Comparison of ENCODE assay signal across 1 cellular context in the genomic region with DNA sequence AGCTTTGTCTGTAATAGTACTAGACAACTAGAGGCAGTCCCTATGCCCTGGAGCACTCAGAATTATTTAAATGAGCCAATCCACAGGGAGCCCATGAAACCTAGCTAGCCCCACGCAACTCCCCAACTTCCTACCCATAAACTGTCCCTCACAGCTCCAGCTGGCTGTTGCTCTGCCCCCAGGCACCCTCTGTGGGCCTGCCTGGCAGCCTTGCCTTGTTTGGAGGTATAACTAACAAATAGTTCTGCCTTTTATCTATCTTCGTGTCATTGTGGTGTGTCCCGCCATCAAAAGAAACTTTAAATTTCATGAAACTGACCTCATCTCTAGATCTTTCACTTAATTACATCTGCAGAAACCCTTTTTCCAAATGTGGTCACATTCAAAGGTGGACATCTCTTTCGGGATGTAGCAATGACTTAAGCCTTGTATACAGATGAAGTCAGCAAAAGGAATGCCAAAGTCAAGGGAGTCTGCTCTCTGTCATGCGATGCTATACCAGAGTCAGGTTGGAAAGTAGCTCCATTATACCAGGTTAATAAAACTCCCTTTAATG.
TF ChIP-seq lines count a peak whose summit lies in the region.

No MANE protein-coding gene starts in this region.

TF ChIP-seq in H1, 55 proteins besides CTCF, POLR2A, EP300 and RAD21:
- TF ChIP-seq CBX8 (IDR thresholded peaks at IDR 0.05; ENCODE audit: borderline replicate concordance, low read depth, low read length) (no peak), NRF1 (IDR thresholded peaks at IDR 0.05; ENCODE audit: low read depth, low read length) (no peak), BRCA1 (IDR thresholded peaks at IDR 0.05; ENCODE audit: low read depth, low read length) (no peak), TCF12 (IDR thresholded peaks at IDR 0.05; ENCODE audit: low read depth, low read length) (no peak), PHF8 (conservative IDR thresholded peaks at IDR 0.05; ENCODE audit: low read depth, low read length) (no peak), SIRT6 (IDR thresholded peaks at IDR 0.05; ENCODE audit: low read length) (no peak), POU5F1 (IDR thresholded peaks at IDR 0.05; ENCODE audit: low read depth, low read length) (no peak), BACH1 (IDR thresholded peaks at IDR 0.05; ENCODE audit: low read length) (no peak), CBX5 (IDR thresholded peaks at IDR 0.05; ENCODE audit: low read depth, low read length) (no peak), SIN3A (conservative IDR thresholded peaks at IDR 0.05 in 1 of 2, IDR thresholded peaks at IDR 0.05 in 1 of 2; ENCODE audit: low read depth in 1 of 2, low read length in 2 of 2) (no peak), SAP30 (IDR thresholded peaks at IDR 0.05; ENCODE audit: insufficient read depth, insufficient replicate concordance, low read length) (no peak), GABPA (IDR thresholded peaks at IDR 0.05; ENCODE audit: borderline replicate concordance, insufficient read depth, low read length) (no peak), GTF2F1 (IDR thresholded peaks at IDR 0.05; ENCODE audit: borderline replicate concordance, low read depth, low read length) (no peak), KDM5A (IDR thresholded peaks at IDR 0.05; ENCODE audit: low read length) (no peak), TEAD4 (IDR thresholded peaks at IDR 0.05; ENCODE audit: low read depth, low read length) (no peak), RBBP5 (IDR thresholded peaks at IDR 0.05; ENCODE audit: borderline replicate concordance, low read depth, low read length) (no peak), KDM4A (IDR thresholded peaks at IDR 0.05; ENCODE audit: low read depth, low read length, severe bottlenecking) (no peak)
- TF ChIP-seq, protein P1, sequence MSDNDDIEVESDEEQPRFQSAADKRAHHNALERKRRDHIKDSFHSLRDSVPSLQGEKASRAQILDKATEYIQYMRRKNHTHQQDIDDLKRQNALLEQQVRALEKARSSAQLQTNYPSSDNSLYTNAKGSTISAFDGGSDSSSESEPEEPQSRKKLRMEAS (IDR thresholded peaks at IDR 0.05) = no peak
- TF ChIP-seq, protein P2, sequence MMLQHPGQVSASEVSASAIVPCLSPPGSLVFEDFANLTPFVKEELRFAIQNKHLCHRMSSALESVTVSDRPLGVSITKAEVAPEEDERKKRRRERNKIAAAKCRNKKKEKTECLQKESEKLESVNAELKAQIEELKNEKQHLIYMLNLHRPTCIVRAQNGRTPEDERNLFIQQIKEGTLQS (IDR thresholded peaks at IDR 0.05; ENCODE audit: insufficient read depth, low read depth, low read length) = no peak
